In genomic region chr9:1427856-1428255, GRCh38 we compare ENCODE assay signal across 27 cellular contexts.
"Had no signal": no experiment of that assay in that cellular context is flagged by ENCODE, and none has a peak within 500 bp of the region (broad histone marks: within the 10 kb centered on the region; RNA-seq: fewer than 3 reads in every experiment).

No MANE protein-coding gene starts in this region.

- ATAC-seq: effector memory CD8-positive, alpha-beta T cell; esophagus mucosa; foreskin keratinocyte; gastrocnemius medialis; gastroesophageal sphincter had no signal

- H3K9me3 ChIP-seq: colonic mucosa, esophagus squamous epithelium, gastrocnemius medialis, heart left ventricle had no signal

- H3K27ac ChIP-seq: colonic mucosa, coronary artery, dorsolateral prefrontal cortex, epithelial cell of prostate, esophagus muscularis mucosa, esophagus squamous epithelium, foreskin keratinocyte, gastrocnemius medialis, gastroesophageal sphincter, heart left ventricle had no signal

- H3K4me3 ChIP-seq: colonic mucosa, coronary artery, dorsolateral prefrontal cortex, esophagus muscularis mucosa, esophagus squamous epithelium, gastrocnemius medialis, gastroesophageal sphincter, heart left ventricle had no signal

- H3K36me3 ChIP-seq: colonic mucosa, esophagus muscularis mucosa, esophagus squamous epithelium, gastrocnemius medialis, gastroesophageal sphincter, heart left ventricle had no signal

- H3K27me3 ChIP-seq: colonic mucosa, esophagus muscularis mucosa, esophagus squamous epithelium, foreskin keratinocyte, gastrocnemius medialis, gastroesophageal sphincter, heart left ventricle had no signal

- FAIRE-seq: colon, endometrium, endothelial cell of umbilical vein, frontal cortex had no signal

- H3K4me1 ChIP-seq: colonic mucosa, esophagus muscularis mucosa, esophagus squamous epithelium, foreskin keratinocyte, gastrocnemius medialis, gastroesophageal sphincter, heart left ventricle had no signal

- DNase-seq: colonic mucosa; cortex of kidney; dermis blood vessel endothelial cell; dorsolateral prefrontal cortex; effector CD4-positive, alpha-beta T cell; effector CD8-positive, alpha-beta T cell; effector memory CD4-positive, alpha-beta T cell; effector memory CD8-positive, alpha-beta T cell; endodermal cell; erythroblast; esophagus squamous epithelium; foreskin fibroblast; foreskin keratinocyte; foreskin melanocyte; gastrocnemius medialis; glutamatergic neuron; head of caudate nucleus; heart left ventricle had no signal
